ENCODE assay signal across 1 cellular context in genomic region chr6:134106702-134107101, GRCh38.
TF ChIP-seq lines count a peak whose summit lies in the region.

No MANE protein-coding gene starts in this region.

TF ChIP-seq in GM23338, 12 proteins besides CTCF, POLR2A, EP300 and RAD21 (continued from another document):
- TF ChIP-seq ZNF462 (CRISPR knock-in tag; IDR thresholded peaks at IDR 0.05) = no peak
- no peak for TF ChIP-seq EZH2phosphoT487 (IDR thresholded peaks at IDR 0.05; ENCODE audit: unreplicated experiment)
- no peak for TF ChIP-seq REST (IDR thresholded peaks at IDR 0.05; ENCODE audit: unreplicated experiment)
